28 cellular contexts compared by ENCODE assay signal in genomic region chr20:20869161-20869560, GRCh38.
"Had no signal": no experiment of that assay in that cellular context is flagged by ENCODE, and none has a peak within 500 bp of the region (broad histone marks: within the 10 kb centered on the region; RNA-seq: fewer than 3 reads in every experiment).

No MANE protein-coding gene starts in this region.

- H3K4me1 ChIP-seq: colonic mucosa, esophagus muscularis mucosa, esophagus squamous epithelium, foreskin keratinocyte, gastrocnemius medialis, gastroesophageal sphincter, heart left ventricle, heart right ventricle had no signal

- ATAC-seq: effector memory CD8-positive, alpha-beta T cell; esophagus mucosa; foreskin keratinocyte; gastrocnemius medialis; gastroesophageal sphincter; heart left ventricle; heart right ventricle had no signal

- H3K4me3 Mint-ChIP-seq: dendritic cell treated with granulocyte-macrophage colony-stimulating factor and Interleukin-4, amounts not matched to agents 40 ng/mL and 50 ng/mL, for 4 days; effector memory CD8-positive, alpha-beta T cell; endodermal cell had no signal

- H3K27ac Mint-ChIP-seq: dendritic cell treated with granulocyte-macrophage colony-stimulating factor and Interleukin-4, amounts not matched to agents 40 ng/mL and 50 ng/mL, for 4 days; effector memory CD8-positive, alpha-beta T cell; endodermal cell had no signal

- H3K9me3 ChIP-seq: colonic mucosa, esophagus muscularis mucosa, esophagus squamous epithelium, gastrocnemius medialis, gastroesophageal sphincter, heart left ventricle, heart right ventricle had no signal

- DNase-seq: colonic mucosa; cortex of kidney; dermis blood vessel endothelial cell; dorsolateral prefrontal cortex; effector CD4-positive, alpha-beta T cell; effector CD8-positive, alpha-beta T cell; effector memory CD4-positive, alpha-beta T cell; effector memory CD8-positive, alpha-beta T cell; endodermal cell; erythroblast; esophagus squamous epithelium; foreskin fibroblast; foreskin keratinocyte; foreskin melanocyte; gastrocnemius medialis; glutamatergic neuron; heart left ventricle; heart right ventricle had no signal

- H3K27ac ChIP-seq: colonic mucosa, coronary artery, dorsolateral prefrontal cortex, epithelial cell of prostate, esophagus muscularis mucosa, esophagus squamous epithelium, foreskin keratinocyte, gastrocnemius medialis, gastroesophageal sphincter, heart left ventricle, heart right ventricle had no signal

- H3K36me3 ChIP-seq: colonic mucosa, esophagus muscularis mucosa, esophagus squamous epithelium, gastrocnemius medialis, gastroesophageal sphincter, heart left ventricle, heart right ventricle had no signal

- H3K9me3 Mint-ChIP-seq: dendritic cell treated with granulocyte-macrophage colony-stimulating factor and Interleukin-4, amounts not matched to agents 40 ng/mL and 50 ng/mL, for 4 days; effector memory CD8-positive, alpha-beta T cell; endodermal cell had no signal

- FAIRE-seq: colon, endometrium, endothelial cell of umbilical vein, frontal cortex had no signal

- H3K4me3 ChIP-seq: colonic mucosa, coronary artery, dorsolateral prefrontal cortex, esophagus muscularis mucosa, esophagus squamous epithelium, gastrocnemius medialis, gastroesophageal sphincter, heart left ventricle, heart right ventricle had no signal

- H3K27me3 ChIP-seq: colonic mucosa, foreskin keratinocyte had no signal
